Comparison of ENCODE assay signal across 8 cellular contexts in the genomic region with DNA sequence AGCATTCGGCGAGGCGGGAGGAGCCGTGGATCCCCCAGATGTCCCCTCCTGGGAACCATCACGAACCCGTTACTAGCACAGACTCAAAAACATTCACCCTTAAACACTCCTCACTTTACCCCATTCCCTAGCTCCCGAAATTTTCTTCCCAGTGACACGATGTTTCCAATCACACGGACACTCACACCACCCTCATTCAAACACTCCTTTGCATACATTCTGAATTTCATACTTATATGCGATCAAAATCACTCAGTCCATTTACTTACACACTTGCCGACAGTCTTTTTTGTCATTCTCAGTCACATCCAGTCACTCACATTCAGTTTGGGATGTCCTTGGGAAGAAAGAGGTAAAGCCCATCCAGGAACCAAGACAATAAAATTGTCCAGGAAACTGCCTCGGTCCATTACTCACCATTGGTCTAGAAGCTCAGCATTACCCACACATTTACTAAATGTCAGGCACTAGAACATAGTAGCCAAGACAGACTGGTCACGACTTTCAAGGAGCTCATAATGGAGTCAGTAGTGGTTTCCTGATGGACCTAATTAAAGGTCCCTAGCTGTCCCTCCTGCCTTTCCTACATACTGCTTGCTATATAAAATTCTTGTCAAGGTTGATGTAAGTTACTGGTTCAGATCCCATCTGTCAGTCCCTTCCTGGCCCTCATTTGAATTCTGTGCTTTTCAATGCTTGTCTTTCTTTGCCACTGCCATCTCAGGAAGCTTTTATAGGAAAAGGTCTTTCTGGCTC. TPM values are rescaled to one million over a fixed set of nuclear protein-coding genes. Genes with fewer than 3 reads are reported as not detected.
DNase-seq lines count a peak whose midpoint lies in the region; ATAC-seq and TF ChIP-seq lines count a peak whose summit lies in the region.

No MANE protein-coding gene starts in this region.

- H3K36me3 ChIP-seq in right atrium auricular region (peaks cover 20% of the 10 kb centered on the region), smooth muscle cell (ENCODE audit: low read depth) (no peaks in the 10 kb centered on the region)

- peak overlapping the region; percentile 88 for H2AFZ ChIP-seq in smooth muscle cell (ENCODE audit: low read depth)

- H3K27ac ChIP-seq in right atrium auricular region (peak overlapping the region; percentile 85 to 97), VCaP (peak overlapping the region; percentile 85), right cardiac atrium (ENCODE audit: low read length) (peak overlapping the region; percentile 84), smooth muscle cell (ENCODE audit: low read depth) (peak overlapping the region; percentile 84)

- H3K9ac ChIP-seq in smooth muscle cell (ENCODE audit: low read depth) = peak overlapping the region; percentile 93

- peak overlapping the region; percentile 95 for H3K4me2 ChIP-seq in smooth muscle cell

- no peaks in the 10 kb centered on the region for H3K27me3 ChIP-seq in right atrium auricular region
- H3K27me3 ChIP-seq in right cardiac atrium (ENCODE audit: control insufficient read depth, insufficient read depth) = no peaks in the 10 kb centered on the region
- H3K27me3 ChIP-seq in smooth muscle cell (ENCODE audit: low read depth) = no peaks in the 10 kb centered on the region

- WGBS in right cardiac atrium = 7% methylated on average over 13 of the region's 13 CpGs
- 17% methylated on average over 13 of the region's 13 CpGs for WGBS in smooth muscle cell (ENCODE audit: low lambda C conversion rate)

- DNase-seq in right atrium auricular region (ENCODE audit: low spot score) (no peak), cardiac septum (ENCODE audit: low spot score) (no peak), right cardiac atrium (no peak), smooth muscle cell (lab: John Stamatoyannopoulos, UW; ENCODE audit: unreplicated experiment) (no peak), hippocampal formation (lab: John Stamatoyannopoulos, UW) (no peak), NCI-H226 (no peak), HuH-7 (ENCODE audit: low spot score) (no peak)

- H3K9me3 ChIP-seq in right atrium auricular region = no peaks in the 10 kb centered on the region
- H3K9me3 ChIP-seq in right cardiac atrium (ENCODE audit: control insufficient read depth, low read length) = no peaks in the 10 kb centered on the region
- H3K9me3 ChIP-seq in smooth muscle cell (replicated peaks; ENCODE audit: low read depth) = no peaks in the 10 kb centered on the region

- H3F3A ChIP-seq in smooth muscle cell (ENCODE audit: low read depth) = no peaks in the 10 kb centered on the region

- H3K4me3 ChIP-seq in right atrium auricular region (peak overlapping the region; percentile 71 to 77), right cardiac atrium (ENCODE audit: low read length) (peak overlapping the region; percentile 58), smooth muscle cell (peak overlapping the region; percentile 68)

- H3K4me1 ChIP-seq in right atrium auricular region (peaks cover 0 to 64% of the 10 kb centered on the region in 2 donors), right cardiac atrium (ENCODE audit: control insufficient read depth, insufficient read depth, low read length) (peaks cover 14% of the 10 kb centered on the region), smooth muscle cell (ENCODE audit: low read depth) (peaks cover 14% of the 10 kb centered on the region)

- H4K20me1 ChIP-seq in smooth muscle cell (ENCODE audit: low read depth) = no peaks in the 10 kb centered on the region

- TF ChIP-seq CTCF in right atrium auricular region (IDR thresholded peaks at IDR 0.05) (no peak), VCaP (conservative IDR thresholded peaks at IDR 0.05) (no peak), smooth muscle cell (IDR thresholded peaks at IDR 0.05; ENCODE audit: borderline replicate concordance, insufficient read depth, poor library complexity, severe bottlenecking) (no peak)

- no peak for ATAC-seq in right cardiac atrium

- intact Hi-C loops in cardiac septum (cut with DNase I) (loop anchor here (2.0 to 5.0 kb wide), 2 partner anchors 72 to 126 kb away; partner anchors contain the start of genes HARS1, HARS2 and TMCO6), right cardiac atrium (cut with DNase I) (loop anchor here in 3 of 4 donors (5.0 to 10.0 kb wide), 2 partner anchors 67 to 70 kb away; partner anchors contain the start of genes CD14 (in 3 of the 3) and TMCO6 (in 1 of the 3))

- H3K79me2 ChIP-seq in smooth muscle cell (ENCODE audit: low read depth) = peaks cover 25% of the 10 kb centered on the region

RNA-seq across cellular contexts. Expression of gene SLC35A4, which starts 0.6 kb away (rescaled TPM):
- total RNA-seq in right atrium auricular region (10 to 100 TPM; 47.4 to 63.9 TPM), cardiac septum (81.8 TPM), right cardiac atrium (10 to 100 TPM; 58.2 to 77.3 (median 71.0) TPM), smooth muscle cell (38.1 and 42.7 TPM in 2 replicates)
- polyA plus RNA-seq in right cardiac atrium (44.6 TPM), smooth muscle cell (75.4 and 82.9 TPM in 2 replicates)

RNA-seq across cellular contexts. Expression of gene APBB3, which starts 0.8 kb away (rescaled TPM):
- total RNA-seq in right atrium auricular region = 1 to 10 TPM; 7.4 to 8.3 TPM
- total RNA-seq in cardiac septum = 18.4 TPM
- total RNA-seq in right cardiac atrium = 10 to 100 TPM; 13.2 to 19.2 (median 16.0) TPM
- polyA plus RNA-seq in right cardiac atrium = 16.7 TPM
- 11.5 and 19.0 TPM in 2 replicates for total RNA-seq in smooth muscle cell
- polyA plus RNA-seq in smooth muscle cell = 18.8 and 28.3 TPM in 2 replicates

RNA-seq across cellular contexts. Expression of gene SRA1, which starts 7.9 kb away (rescaled TPM):
- total RNA-seq in right atrium auricular region (10 to 100 TPM; 24.6 to 27.9 TPM), cardiac septum (31.8 TPM), right cardiac atrium (10 to 100 TPM; 25.9 to 32.7 (median 28.2) TPM), smooth muscle cell (44.6 and 61.4 TPM in 2 replicates)
- polyA plus RNA-seq in right cardiac atrium (31.1 TPM), smooth muscle cell (144 and 146 TPM in 2 replicates)

RNA-seq across cellular contexts. Expression of gene EIF4EBP3, which starts 17.7 kb away (rescaled TPM):
- total RNA-seq in right atrium auricular region (10 to 100 TPM; 12.8 to 16.8 TPM), cardiac septum (20.6 TPM), right cardiac atrium (10 to 100 TPM; 11.2 to 24.0 (median 13.2) TPM), smooth muscle cell (not detected in 2 replicates)
- polyA plus RNA-seq in right cardiac atrium (24.6 TPM), smooth muscle cell (3.4 and 4.1 TPM in 2 replicates)
